Comparison of ENCODE assay signal across 23 cellular contexts in genomic region chr9:17490110-17490509, GRCh38.
DNase-seq lines count a peak whose midpoint lies in the region; ATAC-seq, FAIRE-seq and TF ChIP-seq lines count a peak whose summit lies in the region.
"Had no signal": no experiment of that assay in that cellular context is flagged by ENCODE, and none has a peak within 500 bp of the region (broad histone marks: within the 10 kb centered on the region; RNA-seq: fewer than 3 reads in every experiment).

No MANE protein-coding gene starts in this region.

- in situ Hi-C loops in HepG2 (cut with HindIII; ENCODE audit: extremely low pct_ligation_motif_present, low pct_unique_long_range_greater_than_20kb) = no loop called here

- no peak for TF ChIP-seq RAD21 in SK-N-SH (IDR thresholded peaks at IDR 0.05; ENCODE audit: low read length)
- no peak for TF ChIP-seq RAD21 in HepG2 (CRISPR knock-in tag; IDR thresholded peaks at IDR 0.05)

- H3K36me3 ChIP-seq in SK-N-SH (replicated peaks in 1 of 2; ENCODE audit: control insufficient read depth in 1 of 2, insufficient read depth in 2 of 2, low read length in 1 of 2) = peaks cover 2 to 3% of the 10 kb centered on the region in 2 experiments
- H3K36me3 ChIP-seq in HepG2 (replicated peaks in 1 of 2; ENCODE audit: control insufficient read depth in 1 of 2, insufficient read depth in 2 of 2, low read length in 2 of 2) = no peaks in the 10 kb centered on the region
- H3K36me3 ChIP-seq: BLaER1 had no signal

- no peaks in the 10 kb centered on the region for H3F3A ChIP-seq in SK-N-SH (replicated peaks; ENCODE audit: insufficient read depth)

- no peaks in the 10 kb centered on the region for H3K9me2 ChIP-seq in SK-N-SH

- intact Hi-C loops in HepG2 (cut with micrococcal nuclease; ENCODE audit: unreplicated experiment) = no loop called here

- no peaks in the 10 kb centered on the region for H3K27me3 Mint-ChIP-seq in progenitor cell of endocrine pancreas
- H3K27me3 Mint-ChIP-seq: B cell; CD4-positive, CD25-positive, alpha-beta regulatory T cell had no signal

- no TSS peak for BruUV-seq in HepG2 (replicated peaks; lab: Mats Ljungman, UMichigan)

- TF ChIP-seq EP300 in SK-N-SH (IDR thresholded peaks at IDR 0.05; ENCODE audit: borderline replicate concordance in 1 of 2, low read depth in 1 of 2, low read length in 1 of 2) = peak in 1 of 2 experiments; percentile 79; a peak in 2 of 4 replicates
- TF ChIP-seq EP300 in HepG2 (IDR thresholded peaks at IDR 0.05; ENCODE audit: low read depth in 2 of 2, low read length in 2 of 2) = no peak
- no peak for TF ChIP-seq EP300 in HepG2 (CRISPR knock-in tag; IDR thresholded peaks at IDR 0.05; ENCODE audit: borderline replicate concordance)

- no peaks in the 10 kb centered on the region for H3K9me3 ChIP-seq in SK-N-SH
- no peaks in the 10 kb centered on the region for H3K9me3 ChIP-seq in HepG2 (ENCODE audit: low read length)
- H3K9me3 ChIP-seq: BLaER1, Caco-2 had no signal

- H4K20me1 ChIP-seq in SK-N-SH (ENCODE audit: insufficient read depth) (no peaks in the 10 kb centered on the region), HepG2 (ENCODE audit: insufficient read depth, low read length) (no peaks in the 10 kb centered on the region)
- H4K20me1 ChIP-seq: BLaER1 had no signal

- H3K27ac ChIP-seq in SK-N-SH (ENCODE audit: low read depth in 2 of 2, low read length in 1 of 2) (no peak overlapping the region; a peak in 1 of 4 replicates), HepG2 (ENCODE audit: extremely low read length, insufficient read depth, low read length) (no peak overlapping the region)
- H3K27ac ChIP-seq: 22Rv1, BLaER1, C4-2B, GM23248 had no signal

- H3K4me3 ChIP-seq in SK-N-SH (ENCODE audit: low read depth in 2 of 2, low read length in 1 of 2) = no peak overlapping the region
- no peak overlapping the region for H3K4me3 ChIP-seq in HepG2 (replicated peaks in 1 of 3; ENCODE audit: insufficient read depth in 1 of 3, low read depth in 2 of 3, low read length in 3 of 3)
- H3K4me3 ChIP-seq: BLaER1, GM23248 had no signal

- ATAC-seq in HepG2 (no peak), GM19395 (IDR thresholded peaks at IDR 0.05; ENCODE audit: unreplicated experiment) (no peak)
- ATAC-seq: CD8-positive, alpha-beta T cell had no signal

- TF ChIP-seq CTCF in SK-N-SH (IDR thresholded peaks at IDR 0.05) = no peak
- TF ChIP-seq CTCF in progenitor cell of endocrine pancreas (IDR thresholded peaks at IDR 0.05; ENCODE audit: unreplicated experiment) = no peak
- TF ChIP-seq CTCF in HepG2 (CRISPR knock-in tag; IDR thresholded peaks at IDR 0.05) = no peak

- TF ChIP-seq POLR2A in HepG2 (IDR thresholded peaks at IDR 0.05; ENCODE audit: insufficient read depth in 1 of 2, low read depth in 2 of 2, low read length in 2 of 2) = no peak

- H3K4me2 ChIP-seq in SK-N-SH (no peak overlapping the region), HepG2 (ENCODE audit: low read depth, low read length) (no peak overlapping the region)
- H3K4me2 ChIP-seq: BLaER1 had no signal

- no peak for FAIRE-seq in HepG2 (lab: Jason Lieb, UNC)
- no peak for FAIRE-seq in frontal cortex (lab: Jason Lieb, UNC)
- FAIRE-seq: A204.1, G401.6, GM12892, H1 had no signal

- H3K27ac Mint-ChIP-seq in progenitor cell of endocrine pancreas = peak overlapping the region; percentile 26
- H3K27ac Mint-ChIP-seq: B cell; CD4-positive, CD25-positive, alpha-beta regulatory T cell; CD8-positive, alpha-beta T cell had no signal

- CTCF ChIA-PET in SK-N-SH (lab: Yijun Ruan, JAX) (interaction anchor here (0.9 to 1.4 kb wide), 4 partner anchors 9 to 426 kb away, joined by 3 to 5 read pairs (median 4); no protein-coding TSS in a partner anchor), HepG2 (lab: Yijun Ruan, JAX; ENCODE audit: low intra/inter-chr PET ratio, low total read pairs) (no interaction called here)

- no peaks in the 10 kb centered on the region for H3K9me3 Mint-ChIP-seq in progenitor cell of endocrine pancreas (ENCODE audit: low read depth)
- H3K9me3 Mint-ChIP-seq: CD4-positive, CD25-positive, alpha-beta regulatory T cell; CD8-positive, alpha-beta T cell had no signal

- DNase-seq in NCI-H146 (lab: John Stamatoyannopoulos, UW) = peak; percentile 18
- peak; percentile 67 for DNase-seq in NCI-H82 (lab: John Stamatoyannopoulos, UW)
- DNase-seq in SK-N-SH = peak; percentile 38
- DNase-seq in progenitor cell of endocrine pancreas (ENCODE audit: low spot score, unreplicated experiment) = no peak
- no peak for DNase-seq in HepG2 (ENCODE audit: low spot score)
- DNase-seq in frontal cortex (ENCODE audit: low spot score in 2 of 2) = no peak
- DNase-seq: Caco-2; CD4-positive, CD25-positive, alpha-beta regulatory T cell; CD8-positive, alpha-beta T cell; DMS153; DND-41; GM23248; H7; HCEC 1CT had no signal

- 30% methylated on average over 1 of the region's 1 CpG for WGBS in SK-N-SH (ENCODE audit: low lambda C conversion rate)
- WGBS in HepG2 (ENCODE audit: low lambda C conversion rate) = 52% methylated on average over 1 of the region's 1 CpG

- H3K4me3 Mint-ChIP-seq in progenitor cell of endocrine pancreas (ENCODE audit: low read depth) = no peak overlapping the region
- H3K4me3 Mint-ChIP-seq: B cell; CD4-positive, CD25-positive, alpha-beta regulatory T cell; CD8-positive, alpha-beta T cell had no signal

- peaks cover 18% of the 10 kb centered on the region for H3K4me1 Mint-ChIP-seq in progenitor cell of endocrine pancreas (ENCODE audit: low read depth)
- H3K4me1 Mint-ChIP-seq: B cell; CD4-positive, CD25-positive, alpha-beta regulatory T cell had no signal

- POLR2A ChIA-PET in SK-N-SH (lab: Yijun Ruan, JAX) (no interaction called here), HepG2 (lab: Yijun Ruan, JAX) (no interaction called here)

- H3K9ac ChIP-seq in SK-N-SH = no peak overlapping the region
- no peak overlapping the region for H3K9ac ChIP-seq in HepG2 (ENCODE audit: insufficient read depth, low read depth, low read length)
- H3K9ac ChIP-seq: BLaER1, GM23248 had no signal

- no peaks in the 10 kb centered on the region for H3K79me2 ChIP-seq in SK-N-SH (ENCODE audit: insufficient read depth)
- H3K79me2 ChIP-seq in HepG2 (ENCODE audit: insufficient read depth, low read length) = no peaks in the 10 kb centered on the region

- no peak overlapping the region for H2AFZ ChIP-seq in SK-N-SH (ENCODE audit: low read depth)
- no peak overlapping the region for H2AFZ ChIP-seq in HepG2 (ENCODE audit: low read length)
- H2AFZ ChIP-seq: GM23248 had no signal

- H3K36me3 Mint-ChIP-seq in progenitor cell of endocrine pancreas (ENCODE audit: insufficient read depth) = no peaks in the 10 kb centered on the region
- H3K36me3 Mint-ChIP-seq: CD4-positive, CD25-positive, alpha-beta regulatory T cell; CD8-positive, alpha-beta T cell had no signal

- H3K4me1 ChIP-seq in SK-N-SH (ENCODE audit: control insufficient read depth in 1 of 2, insufficient read depth in 2 of 2, low read depth in 1 of 2, low read length in 1 of 2) = peaks cover 0 to 2% of the 10 kb centered on the region in 2 experiments; a peak in 2 of 4 replicates
- no peaks in the 10 kb centered on the region for H3K4me1 ChIP-seq in HepG2 (ENCODE audit: insufficient read depth, low read length)
- H3K4me1 ChIP-seq: BLaER1, Caco-2 had no signal

- no peaks in the 10 kb centered on the region for H3K27me3 ChIP-seq in SK-N-SH (ENCODE audit: insufficient read depth)
- no peaks in the 10 kb centered on the region for H3K27me3 ChIP-seq in HepG2 (ENCODE audit: control insufficient read depth in 1 of 2, insufficient read depth in 2 of 2, low read length in 2 of 2)
- H3K27me3 ChIP-seq: BLaER1 had no signal

TF ChIP-seq in SK-N-SH, 30 proteins besides CTCF, POLR2A, EP300 and RAD21:
- peak; percentile 74; the same call in 1 of the 2 replicates for TF ChIP-seq RCOR1 (IDR thresholded peaks at IDR 0.05; ENCODE audit: low read length)
- TF ChIP-seq MAX (IDR thresholded peaks at IDR 0.05; ENCODE audit: low read depth) = no peak
- TF ChIP-seq CHD2 (IDR thresholded peaks at IDR 0.05; ENCODE audit: low read length, partially characterized antibody) = peak; percentile 59
- TF ChIP-seq GATA2 (CRISPR knock-in tag; IDR thresholded peaks at IDR 0.05) = peak; percentile 87

TF ChIP-seq in HepG2, 621 proteins besides CTCF, POLR2A, EP300 and RAD21:
- no peak for TF ChIP-seq PTBP1 (IDR thresholded peaks at IDR 0.05; ENCODE audit: low read depth, low read length, poor library complexity, severe bottlenecking)
- TF ChIP-seq SRSF1 (optimal IDR thresholded peaks at IDR 0.05; ENCODE audit: low read depth, low read length) = no peak
- no peak for TF ChIP-seq ZNF737 (CRISPR knock-in tag; IDR thresholded peaks at IDR 0.05; ENCODE audit: borderline replicate concordance)
- TF ChIP-seq KDM3A (CRISPR knock-in tag; IDR thresholded peaks at IDR 0.05; ENCODE audit: low read depth) = no peak
- TF ChIP-seq NFKB2 (CRISPR knock-in tag; IDR thresholded peaks at IDR 0.05; ENCODE audit: borderline replicate concordance) = no peak
- no peak for TF ChIP-seq BHLHE40 (IDR thresholded peaks at IDR 0.05; ENCODE audit: low read length)
- no peak for TF ChIP-seq PAX8 (CRISPR knock-in tag; IDR thresholded peaks at IDR 0.05; ENCODE audit: borderline replicate concordance)
- TF ChIP-seq, protein P1, sequence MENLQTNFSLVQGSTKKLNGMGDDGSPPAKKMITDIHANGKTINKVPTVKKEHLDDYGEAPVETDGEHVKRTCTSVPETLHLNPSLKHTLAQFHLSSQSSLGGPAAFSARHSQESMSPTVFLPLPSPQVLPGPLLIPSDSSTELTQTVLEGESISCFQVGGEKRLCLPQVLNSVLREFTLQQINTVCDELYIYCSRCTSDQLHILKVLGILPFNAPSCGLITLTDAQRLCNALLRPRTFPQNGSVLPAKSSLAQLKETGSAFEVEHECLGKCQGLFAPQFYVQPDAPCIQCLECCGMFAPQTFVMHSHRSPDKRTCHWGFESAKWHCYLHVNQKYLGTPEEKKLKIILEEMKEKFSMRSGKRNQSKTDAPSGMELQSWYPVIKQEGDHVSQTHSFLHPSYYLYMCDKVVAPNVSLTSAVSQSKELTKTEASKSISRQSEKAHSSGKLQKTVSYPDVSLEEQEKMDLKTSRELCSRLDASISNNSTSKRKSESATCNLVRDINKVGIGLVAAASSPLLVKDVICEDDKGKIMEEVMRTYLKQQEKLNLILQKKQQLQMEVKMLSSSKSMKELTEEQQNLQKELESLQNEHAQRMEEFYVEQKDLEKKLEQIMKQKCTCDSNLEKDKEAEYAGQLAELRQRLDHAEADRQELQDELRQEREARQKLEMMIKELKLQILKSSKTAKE (CRISPR knock-in tag; IDR thresholded peaks at IDR 0.05; ENCODE audit: borderline replicate concordance) = no peak
- TF ChIP-seq ZNF674 (CRISPR knock-in tag; IDR thresholded peaks at IDR 0.05; ENCODE audit: low read depth) = no peak
- TF ChIP-seq IRX3 (CRISPR knock-in tag; IDR thresholded peaks at IDR 0.05; ENCODE audit: borderline replicate concordance, low read depth) = no peak
- no peak for TF ChIP-seq RAD51 (IDR thresholded peaks at IDR 0.05; ENCODE audit: borderline replicate concordance)
- TF ChIP-seq NR3C1 (CRISPR knock-in tag; IDR thresholded peaks at IDR 0.05) = no peak
- no peak for TF ChIP-seq YEATS4 (CRISPR knock-in tag; IDR thresholded peaks at IDR 0.05; ENCODE audit: borderline replicate concordance)

Comparison
In these comparisons a context has a peak if more than half of its experiments do, and no peak if none do; other contexts are left out.
1. DNase-seq: peak in NCI-H146 (single experiment), NCI-H82 (single experiment) and SK-N-SH (single experiment); none in progenitor cell of endocrine pancreas (single experiment), HepG2 (single experiment) and frontal cortex (0 of 2).